In the genomic region with DNA sequence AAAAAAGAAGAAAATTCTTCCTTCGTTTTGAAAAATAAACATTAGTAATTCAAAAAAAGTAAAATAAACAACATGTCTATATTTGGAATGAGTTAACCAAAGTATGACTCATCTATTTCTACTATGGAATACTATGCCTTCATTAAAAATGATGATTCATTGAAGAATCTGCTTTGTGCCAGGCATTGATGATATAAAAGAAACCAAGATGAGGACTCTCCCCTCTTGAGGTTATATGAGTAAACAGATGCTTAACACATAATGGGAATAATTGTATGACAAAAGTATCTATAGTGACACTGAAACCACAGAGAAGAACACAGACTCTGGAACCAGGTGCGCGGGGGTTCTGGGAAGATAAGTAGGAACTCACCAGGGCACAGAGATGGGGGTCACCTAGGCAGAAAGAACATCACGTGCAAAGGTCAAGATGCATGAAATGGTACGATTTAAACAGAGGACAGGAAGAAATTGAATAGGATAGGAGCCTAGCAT, we compare ENCODE assay signal across 10 cellular contexts. TPM values are rescaled to one million over a fixed set of nuclear protein-coding genes. Genes with fewer than 3 reads are reported as not detected.
DNase-seq lines count a peak whose midpoint lies in the region; ATAC-seq, FAIRE-seq and TF ChIP-seq lines count a peak whose summit lies in the region.
"Had no signal": no experiment of that assay in that cellular context is flagged by ENCODE, and none has a peak within 500 bp of the region (broad histone marks: within the 10 kb centered on the region; RNA-seq: fewer than 3 reads in every experiment).

No MANE protein-coding gene starts in this region.

- TF ChIP-seq POLR2A in esophagus squamous epithelium (IDR thresholded peaks at IDR 0.05), result no peak

- H3K4me3 Mint-ChIP-seq in activated T-cell treated with anti-CD3 and anti-CD28 coated beads, Interleukin-2, amount 50 U/mL, for 4 hours, result no peak overlapping the region
- H3K4me3 Mint-ChIP-seq: dendritic cell treated with granulocyte-macrophage colony-stimulating factor and Interleukin-4, amounts not matched to agents 40 ng/mL and 50 ng/mL, for 4 days had no signal

- H3K27me3 Mint-ChIP-seq in activated T-cell treated with anti-CD3 and anti-CD28 coated beads, Interleukin-2, amount 50 U/mL, for 4 hours (ENCODE audit: low read depth), result peaks cover 4% of the 10 kb centered on the region

- H3K36me3 Mint-ChIP-seq in activated T-cell treated with anti-CD3 and anti-CD28 coated beads, Interleukin-2, amount 50 U/mL, for 4 hours (ENCODE audit: insufficient read depth), result no peaks in the 10 kb centered on the region

- H3K27ac ChIP-seq in esophagus squamous epithelium, result peak overlapping the region in 3 of 4 donors; percentile 43 to 45 (median 44)

- peaks cover 2% of the 10 kb centered on the region for H3K4me1 Mint-ChIP-seq in activated T-cell treated with anti-CD3 and anti-CD28 coated beads, Interleukin-2, amount 50 U/mL, for 4 hours (ENCODE audit: low read depth)

- TF ChIP-seq CTCF in esophagus squamous epithelium (IDR thresholded peaks at IDR 0.05) (no peak), GM13977 (IDR thresholded peaks at IDR 0.05; ENCODE audit: extremely low read depth, insufficient read depth, missing control alignments) (no peak)

- FAIRE-seq in urothelium cell line (lab: Jason Lieb, UNC), result no peak

- 41 to 63% methylated on average over 5 of the region's 5 CpGs for WGBS in esophagus squamous epithelium, 2 donors

- intact Hi-C loops in esophagus squamous epithelium (cut with DNase I), result no loop called here

- in situ Hi-C loops in GM13977 (cut with MboI; ENCODE audit: low pct_unique_long_range_greater_than_20kb, low sequenced_read_pairs, unreplicated experiment), result no loop called here

- no peaks in the 10 kb centered on the region for H3K9me3 Mint-ChIP-seq in activated T-cell treated with anti-CD3 and anti-CD28 coated beads, Interleukin-2, amount 50 U/mL, for 4 hours
- H3K9me3 Mint-ChIP-seq: dendritic cell treated with granulocyte-macrophage colony-stimulating factor and Interleukin-4, amounts not matched to agents 40 ng/mL and 50 ng/mL, for 4 days had no signal

- no peaks in the 10 kb centered on the region for H3K9me3 ChIP-seq in esophagus squamous epithelium

- ATAC-seq in activated T-cell treated with anti-CD3 and anti-CD28 coated beads, Interleukin-2, amount 50 U/mL, for 4 hours, result peak; percentile 27 to 58
- no peak for ATAC-seq in HG03097 (IDR thresholded peaks at IDR 0.05; ENCODE audit: low FRiP score, unreplicated experiment)
- ATAC-seq in GM19395 (IDR thresholded peaks at IDR 0.05; ENCODE audit: unreplicated experiment), result no peak

- no peaks in the 10 kb centered on the region for H3K36me3 ChIP-seq in esophagus squamous epithelium

- H3K4me3 ChIP-seq in esophagus squamous epithelium, result no peak overlapping the region

- no peak for DNase-seq in activated T-cell treated with anti-CD3 and anti-CD28 coated beads, Interleukin-2, amount 50 U/mL, for 4 hours
- no peak for DNase-seq in activated T-cell treated with anti-CD3 and anti-CD28 coated beads for 4 hours
- DNase-seq in NCI-H748 treated with DMSO at 0.1 percent for 48 hours (lab: John Stamatoyannopoulos, UW), result peak; percentile 53
- no peak for DNase-seq in esophagus squamous epithelium (lab: John Stamatoyannopoulos, UW)
- peak; percentile 78 for DNase-seq in urothelium cell line (ENCODE audit: low spot score)
- DNase-seq in GM13977 (ENCODE audit: low spot score), result no peak
- DNase-seq: KBM-7 had no signal

- no peaks in the 10 kb centered on the region for H3K27me3 ChIP-seq in esophagus squamous epithelium

- peaks cover 5 to 19% (median 7%) of the 10 kb centered on the region in 3 donors for H3K4me1 ChIP-seq in esophagus squamous epithelium

RNA-seq across cellular contexts. Expression of a gene that starts 18.8 kb away (rescaled TPM):
- 1 to 10 TPM in 2 of 3 donors, under 1 TPM in 1; 0.87 to 1.4 (median 1.0) TPM for total RNA-seq in activated T-cell treated with anti-CD3 and anti-CD28 coated beads, Interleukin-2, amount 50 U/mL, for 4 hours
- 100 to 1,000 TPM; 146 to 432 (median 253) TPM for total RNA-seq in esophagus squamous epithelium

RNA-seq across cellular contexts. Expression of a gene that starts 46.8 kb away (rescaled TPM):
- total RNA-seq in activated T-cell treated with anti-CD3 and anti-CD28 coated beads, Interleukin-2, amount 50 U/mL, for 4 hours, result 10 to 100 TPM; 14.3 to 20.2 (median 17.5) TPM
- total RNA-seq in esophagus squamous epithelium, result 100 to 1,000 TPM in 1 of 4 donors, 10 to 100 TPM in 3; 44.6 to 129 (median 72.2) TPM

Comparison
In these comparisons a context has a peak if more than half of its experiments do, and no peak if none do; other contexts are left out.
1. ATAC-seq: peak in activated T-cell treated with anti-CD3 and anti-CD28 coated beads, Interleukin-2, amount 50 U/mL, for 4 hours (2 of 2); none in HG03097 (single experiment) and GM19395 (single experiment).
2. DNase-seq: peak in NCI-H748 treated with DMSO at 0.1 percent for 48 hours (single experiment) and urothelium cell line (single experiment); none in activated T-cell treated with anti-CD3 and anti-CD28 coated beads, Interleukin-2, amount 50 U/mL, for 4 hours (single experiment), activated T-cell treated with anti-CD3 and anti-CD28 coated beads for 4 hours (single experiment), esophagus squamous epithelium (single experiment) and GM13977 (single experiment).
3. RNA of a gene that starts 18.8 kb away (total RNA-seq): 146 to 432 TPM in esophagus squamous epithelium; 0.87 to 1.4 TPM in activated T-cell treated with anti-CD3 and anti-CD28 coated beads, Interleukin-2, amount 50 U/mL, for 4 hours; every median in the first group is over 10 times any median in the second.